Comparison of ENCODE assay signal across 18 cellular contexts in genomic region chr11:32219320-32219719, GRCh38.
A peak's percentile ranks its signal among the peaks of the same experiment; 100 is the strongest.
DNase-seq lines count a peak whose midpoint lies in the region; ATAC-seq and TF ChIP-seq lines count a peak whose summit lies in the region.
"Had no signal": no experiment of that assay in that cellular context is flagged by ENCODE, and none has a peak within 500 bp of the region (broad histone marks: within the 10 kb centered on the region; RNA-seq: fewer than 3 reads in every experiment).

No MANE protein-coding gene starts in this region.

- no peaks in the 10 kb centered on the region; the same call in 1 of the 3 replicates for H3K4me1 Mint-ChIP-seq in GM23338
- H3K4me1 Mint-ChIP-seq: B cell had no signal

- TF ChIP-seq CTCF in GM23338 (conservative IDR thresholded peaks at IDR 0.05; ENCODE audit: low read depth in 2 of 2) (no peak), esophagus muscularis mucosa (IDR thresholded peaks at IDR 0.05) (no peak), upper lobe of right lung (IDR thresholded peaks at IDR 0.05) (no peak)

- no peaks in the 10 kb centered on the region for H3K9me2 ChIP-seq in GM23338 (ENCODE audit: insufficient read depth)

- H3F3A ChIP-seq in GM23338 (replicated peaks; ENCODE audit: low read depth), result no peaks in the 10 kb centered on the region

- no peaks in the 10 kb centered on the region for H3K27me3 Mint-ChIP-seq in GM23338 (ENCODE audit: insufficient read depth, low read depth, poor library complexity)

- H3K4me3 ChIP-seq in GM23338 (no peak overlapping the region), esophagus muscularis mucosa (no peak overlapping the region), upper lobe of right lung (no peak overlapping the region)
- H3K4me3 ChIP-seq: A549; BLaER1 treated with 17β-estradiol and CSF1 and Interleukin-3, amounts not matched to agents 10 nM and 100 nM; GM12878 had no signal

- intact Hi-C loops in esophagus muscularis mucosa (cut with DNase I) (no loop called here), upper lobe of right lung (cut with DNase I) (no loop called here)

- no peak overlapping the region for H3K27ac Mint-ChIP-seq in GM23338
- H3K27ac Mint-ChIP-seq: B cell; CD4-positive, alpha-beta T cell; CD8-positive, alpha-beta T cell had no signal

- H3K36me3 Mint-ChIP-seq in GM23338 (ENCODE audit: low read depth), result no peaks in the 10 kb centered on the region
- H3K36me3 Mint-ChIP-seq: CD8-positive, alpha-beta T cell had no signal

- no peaks in the 10 kb centered on the region for H3K9me3 Mint-ChIP-seq in GM23338
- H3K9me3 Mint-ChIP-seq: CD4-positive, alpha-beta T cell; CD8-positive, alpha-beta T cell had no signal

- H3K27ac ChIP-seq in GM23338 (ENCODE audit: low read depth), result no peak overlapping the region
- no peak overlapping the region for H3K27ac ChIP-seq in esophagus muscularis mucosa (replicated peaks in 1 of 4)
- H3K27ac ChIP-seq in upper lobe of right lung, result no peak overlapping the region
- H3K27ac ChIP-seq: 22Rv1; A549; BLaER1 treated with 17β-estradiol and CSF1 and Interleukin-3, amounts not matched to agents 10 nM and 100 nM; C4-2B had no signal

- H3K4me2 ChIP-seq in GM23338, result no peak overlapping the region
- H3K4me2 ChIP-seq: A549; BLaER1 treated with 17β-estradiol and CSF1 and Interleukin-3, amounts not matched to agents 10 nM and 100 nM had no signal

- WGBS in esophagus muscularis mucosa, result 82% methylated on average over 7 of the region's 7 CpGs

- H3K4me1 ChIP-seq in GM23338 (ENCODE audit: insufficient read depth) (no peaks in the 10 kb centered on the region), esophagus muscularis mucosa (no peaks in the 10 kb centered on the region), upper lobe of right lung (no peaks in the 10 kb centered on the region)
- H3K4me1 ChIP-seq: A549, Caco-2 had no signal

- no peaks in the 10 kb centered on the region for H3K79me2 ChIP-seq in GM23338 (replicated peaks; ENCODE audit: insufficient read depth)

- no peak overlapping the region for H3K4me3 Mint-ChIP-seq in GM23338
- H3K4me3 Mint-ChIP-seq: B cell; CD4-positive, alpha-beta T cell; CD8-positive, alpha-beta T cell had no signal

- H3K36me3 ChIP-seq in GM23338 (ENCODE audit: insufficient read depth) (no peaks in the 10 kb centered on the region), esophagus muscularis mucosa (no peaks in the 10 kb centered on the region), upper lobe of right lung (no peaks in the 10 kb centered on the region)
- H3K36me3 ChIP-seq: BLaER1 treated with 17β-estradiol and CSF1 and Interleukin-3, amounts not matched to agents 10 nM and 100 nM had no signal

- DNase-seq in GM23338 (ENCODE audit: low spot score) (no peak), esophagus muscularis mucosa (ENCODE audit: extremely low spot score) (peak; percentile 86), upper lobe of right lung (no peak), amniotic stem cell (lab: John Stamatoyannopoulos, UW) (no peak)
- DNase-seq: AML-193; Caco-2; Calu3; CD4-positive, alpha-beta T cell; CD8-positive, alpha-beta T cell; DMS79 treated with DMSO at 0.1 percent for 48 hours; GDM1 had no signal

- no peak for TF ChIP-seq EP300 in esophagus muscularis mucosa (IDR thresholded peaks at IDR 0.05)

- ATAC-seq in GM23338 (no peak), upper lobe of right lung (peak; percentile 32), GM21529 (IDR thresholded peaks at IDR 0.05; ENCODE audit: unreplicated experiment) (no peak)
- ATAC-seq: A549; CD8-positive, alpha-beta T cell; GM12878 had no signal

- H3K9me3 ChIP-seq in esophagus muscularis mucosa (no peaks in the 10 kb centered on the region), upper lobe of right lung (no peaks in the 10 kb centered on the region)
- H3K9me3 ChIP-seq: A549; BLaER1 treated with 17β-estradiol and CSF1 and Interleukin-3, amounts not matched to agents 10 nM and 100 nM; Caco-2 had no signal

- H3K27me3 ChIP-seq in GM23338 (ENCODE audit: insufficient read depth) (no peaks in the 10 kb centered on the region), esophagus muscularis mucosa (peaks cover 0 to 6% (median 0%) of the 10 kb centered on the region in 4 donors), upper lobe of right lung (no peaks in the 10 kb centered on the region)
- H3K27me3 ChIP-seq: BLaER1 treated with 17β-estradiol and CSF1 and Interleukin-3, amounts not matched to agents 10 nM and 100 nM had no signal

- TF ChIP-seq POLR2A in esophagus muscularis mucosa (IDR thresholded peaks at IDR 0.05; ENCODE audit: low read depth), result no peak

- H2AFZ ChIP-seq in GM23338, result 0 out of 2 replicates have a peak overlapping the region, but pooled peaks have one; percentile 28

- H4K20me1 ChIP-seq in GM23338 (replicated peaks; ENCODE audit: insufficient read depth), result no peaks in the 10 kb centered on the region
- H4K20me1 ChIP-seq: BLaER1 treated with 17β-estradiol and CSF1 and Interleukin-3, amounts not matched to agents 10 nM and 100 nM had no signal

TF ChIP-seq in GM23338, 12 proteins besides CTCF, POLR2A, EP300 and RAD21:
- TF ChIP-seq POLR2AphosphoS5 (IDR thresholded peaks at IDR 0.05; ENCODE audit: low read depth) (no peak), EZH2 (IDR thresholded peaks at IDR 0.05; ENCODE audit: low read depth, unreplicated experiment) (no peak), ZNF462 (CRISPR knock-in tag; IDR thresholded peaks at IDR 0.05) (no peak), JUNB (IDR thresholded peaks at IDR 0.05; ENCODE audit: unreplicated experiment) (no peak), ZNF331 (CRISPR knock-in tag; IDR thresholded peaks at IDR 0.05; ENCODE audit: low read depth) (no peak), EZH2phosphoT487 (IDR thresholded peaks at IDR 0.05; ENCODE audit: unreplicated experiment) (no peak), ETS1 (IDR thresholded peaks at IDR 0.05) (no peak)
